In the genomic region with DNA sequence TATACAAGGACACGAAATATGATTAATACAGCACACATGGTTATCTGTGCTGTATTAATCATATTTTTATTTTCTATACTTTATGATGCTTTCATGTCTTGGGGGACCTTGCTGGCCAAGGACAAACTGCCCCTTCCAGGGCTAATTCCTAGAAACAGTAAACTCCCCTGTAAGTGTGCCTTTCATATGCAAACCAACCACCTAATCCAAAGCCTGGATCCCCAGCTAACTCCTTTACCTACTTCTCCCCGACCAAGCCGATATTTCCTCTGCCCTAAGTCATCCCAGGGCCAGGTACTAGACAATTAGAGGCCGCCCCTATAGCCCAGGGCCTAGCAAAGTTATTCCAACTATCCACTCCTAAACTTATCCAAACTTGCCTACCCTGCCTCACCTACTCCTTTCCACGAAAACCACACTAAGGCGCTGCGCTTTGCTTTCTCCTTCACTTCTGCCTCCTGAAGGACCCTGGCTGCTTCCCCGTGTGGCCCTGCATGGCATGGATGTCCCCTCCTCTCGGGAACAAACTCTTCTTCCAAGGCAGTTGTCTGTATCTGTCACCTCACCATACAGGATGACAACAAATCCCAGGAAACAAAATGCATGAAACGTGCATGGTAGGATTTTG, we compare ENCODE assay signal across 19 cellular contexts. TPM values are rescaled to one million over a fixed set of nuclear protein-coding genes. Genes with fewer than 3 reads are reported as not detected.
DNase-seq lines count a peak whose midpoint lies in the region; ATAC-seq and TF ChIP-seq lines count a peak whose summit lies in the region.
"Had no signal": no experiment of that assay in that cellular context is flagged by ENCODE, and none has a peak within 500 bp of the region (broad histone marks: within the 10 kb centered on the region; RNA-seq: fewer than 3 reads in every experiment).

No MANE protein-coding gene starts in this region.

- peaks cover 1% of the 10 kb centered on the region for H4K20me1 ChIP-seq in GM23338 (replicated peaks; ENCODE audit: insufficient read depth)

- H2AFZ ChIP-seq in GM23338 = no peak overlapping the region

- peaks cover 9 to 45% of the 10 kb centered on the region in 2 donors for H3K36me3 Mint-ChIP-seq in activated naive CD4-positive, alpha-beta T cell treated with anti-CD3 and anti-CD28 coated beads, Interleukin-2, amount 50 U/mL, for 72 hours
- peaks cover 31% of the 10 kb centered on the region for H3K36me3 Mint-ChIP-seq in activated naive CD4-positive, alpha-beta T cell treated with anti-CD3 and anti-CD28 coated beads for 36 hours (ENCODE audit: low read depth)
- peaks cover 64% of the 10 kb centered on the region for H3K36me3 Mint-ChIP-seq in GM23338 (ENCODE audit: low read depth)
- peaks cover 40% of the 10 kb centered on the region for H3K36me3 Mint-ChIP-seq in activated CD4-positive, alpha-beta memory T cell treated with anti-CD3 and anti-CD28 coated beads for 36 hours
- H3K36me3 Mint-ChIP-seq in neural crest cell (ENCODE audit: low read depth) = peaks cover 10% of the 10 kb centered on the region

- no peak overlapping the region for H3K4me3 ChIP-seq in GM23338
- H3K4me3 ChIP-seq: adrenal gland, colonic mucosa had no signal

- H3K27ac ChIP-seq in GM23338 (ENCODE audit: low read depth) = no peak overlapping the region
- H3K27ac ChIP-seq: adrenal gland, colonic mucosa had no signal

- TF ChIP-seq CTCF in GM23338 (conservative IDR thresholded peaks at IDR 0.05; ENCODE audit: low read depth in 2 of 2) (no peak), neural crest cell (conservative IDR thresholded peaks at IDR 0.05) (no peak)

- ATAC-seq in activated naive CD4-positive, alpha-beta T cell treated with anti-CD3 and anti-CD28 coated beads, Interleukin-2, amount 50 U/mL, for 72 hours = no peak
- peak; percentile 20 for ATAC-seq in GM23338
- ATAC-seq in GM18867 (IDR thresholded peaks at IDR 0.05; ENCODE audit: unreplicated experiment) = no peak
- ATAC-seq: left lobe of liver, right cardiac atrium had no signal

- no peak overlapping the region for H3K4me3 Mint-ChIP-seq in activated naive CD4-positive, alpha-beta T cell treated with anti-CD3 and anti-CD28 coated beads for 36 hours
- H3K4me3 Mint-ChIP-seq in GM23338 (no peak overlapping the region; the same call in 2 of the 3 replicates), neural crest cell (no peak overlapping the region)
- H3K4me3 Mint-ChIP-seq in activated CD4-positive, alpha-beta memory T cell treated with anti-CD3 and anti-CD28 coated beads for 36 hours = no peak overlapping the region

- H3K27me3 Mint-ChIP-seq in activated naive CD4-positive, alpha-beta T cell treated with anti-CD3 and anti-CD28 coated beads for 36 hours (ENCODE audit: low read depth) = no peaks in the 10 kb centered on the region
- H3K27me3 Mint-ChIP-seq in GM23338 (ENCODE audit: insufficient read depth, low read depth, poor library complexity) (peaks cover 7% of the 10 kb centered on the region), neural crest cell (ENCODE audit: low read depth) (no peaks in the 10 kb centered on the region)
- no peaks in the 10 kb centered on the region for H3K27me3 Mint-ChIP-seq in activated CD4-positive, alpha-beta memory T cell treated with anti-CD3 and anti-CD28 coated beads for 36 hours

- H3K27ac Mint-ChIP-seq in activated naive CD4-positive, alpha-beta T cell treated with anti-CD3 and anti-CD28 coated beads, Interleukin-2, amount 50 U/mL, for 72 hours = peak overlapping the region; percentile 65 to 89
- no peak overlapping the region for H3K27ac Mint-ChIP-seq in activated naive CD4-positive, alpha-beta T cell treated with anti-CD3 and anti-CD28 coated beads for 36 hours
- peak overlapping the region; percentile 44; the same call in 1 of the 2 replicates for H3K27ac Mint-ChIP-seq in GM23338
- peak overlapping the region; percentile 10 for H3K27ac Mint-ChIP-seq in activated CD4-positive, alpha-beta memory T cell treated with anti-CD3 and anti-CD28 coated beads for 36 hours
- H3K27ac Mint-ChIP-seq in neural crest cell (ENCODE audit: unreplicated experiment) = peak overlapping the region; percentile 37

- peaks cover 45% of the 10 kb centered on the region for H3K4me1 Mint-ChIP-seq in activated naive CD4-positive, alpha-beta T cell treated with anti-CD3 and anti-CD28 coated beads for 36 hours (ENCODE audit: low read depth)
- peaks cover 32% of the 10 kb centered on the region for H3K4me1 Mint-ChIP-seq in GM23338
- peaks cover 40% of the 10 kb centered on the region for H3K4me1 Mint-ChIP-seq in activated CD4-positive, alpha-beta memory T cell treated with anti-CD3 and anti-CD28 coated beads for 36 hours (ENCODE audit: low read depth)
- no peaks in the 10 kb centered on the region for H3K4me1 Mint-ChIP-seq in neural crest cell

- no peaks in the 10 kb centered on the region for H3K9me3 Mint-ChIP-seq in activated naive CD4-positive, alpha-beta T cell treated with anti-CD3 and anti-CD28 coated beads, Interleukin-2, amount 50 U/mL, for 72 hours
- no peaks in the 10 kb centered on the region for H3K9me3 Mint-ChIP-seq in activated naive CD4-positive, alpha-beta T cell treated with anti-CD3 and anti-CD28 coated beads for 36 hours
- H3K9me3 Mint-ChIP-seq in GM23338 (no peaks in the 10 kb centered on the region; the same call in 2 of the 3 replicates), neural crest cell (no peaks in the 10 kb centered on the region)
- no peaks in the 10 kb centered on the region for H3K9me3 Mint-ChIP-seq in activated CD4-positive, alpha-beta memory T cell treated with anti-CD3 and anti-CD28 coated beads for 36 hours

- no peaks in the 10 kb centered on the region for H3F3A ChIP-seq in GM23338 (replicated peaks; ENCODE audit: low read depth)

- DNase-seq in activated naive CD4-positive, alpha-beta T cell treated with anti-CD3 and anti-CD28 coated beads, Interleukin-2, amount 50 U/mL, for 72 hours (ENCODE audit: low spot score in 2 of 2) = no peak
- DNase-seq in activated naive CD4-positive, alpha-beta T cell treated with anti-CD3 and anti-CD28 coated beads for 36 hours = no peak
- no peak for DNase-seq in GM23338 (ENCODE audit: low spot score)
- DNase-seq in activated CD4-positive, alpha-beta memory T cell treated with anti-CD3 and anti-CD28 coated beads for 36 hours = no peak
- no peak for DNase-seq in neural crest cell (ENCODE audit: low read depth, low spot score)
- no peak for DNase-seq in midbrain (lab: John Stamatoyannopoulos, UW)
- DNase-seq in NK-92 treated with Interleukin-12 subunit alpha and Interleukin-12 subunit beta, amount 100 ng/mL, for 24 hours (lab: John Stamatoyannopoulos, UW) = no peak
- DNase-seq: activated CD4-positive, CD25-positive, alpha-beta regulatory T cell; adrenal gland; colonic mucosa; NCI-H1694 treated with DMSO at 0.1 percent for 48 hours; NCI-H774; right cardiac atrium; SIG-M5; stimulated activated CD8-positive, alpha-beta memory T cell treated with anti-CD3 and anti-CD28 coated beads, Interleukin-4, amount 100 ng/mL, for 48 hours had no signal

- intact Hi-C loops in activated naive CD4-positive, alpha-beta T cell treated with anti-CD3 and anti-CD28 coated beads for 36 hours (cut with micrococcal nuclease) = no loop called here
- intact Hi-C loops in activated CD4-positive, alpha-beta memory T cell treated with anti-CD3 and anti-CD28 coated beads for 36 hours (cut with micrococcal nuclease) = no loop called here

- 0 out of 2 replicates have a peak, but pooled peaks cover 5% of the 10 kb centered on the region for H3K4me1 ChIP-seq in GM23338 (ENCODE audit: insufficient read depth)
- H3K4me1 ChIP-seq: colonic mucosa had no signal

- H3K9me2 ChIP-seq in GM23338 (ENCODE audit: insufficient read depth) = no peaks in the 10 kb centered on the region

- 0 out of 2 replicates have a peak overlapping the region, but pooled peaks have one; percentile 38 for H3K4me2 ChIP-seq in GM23338

- CTCF ChIA-PET in activated naive CD4-positive, alpha-beta T cell treated with anti-CD3 and anti-CD28 coated beads for 36 hours (lab: Charles Lee) = interaction anchor here (1.2 to 1.5 kb wide), 2 partner anchors 10 to 196 kb away, joined by 5 read pairs; no protein-coding TSS in a partner anchor
- CTCF ChIA-PET in activated CD4-positive, alpha-beta memory T cell treated with anti-CD3 and anti-CD28 coated beads for 36 hours (lab: Charles Lee) = no interaction called here

- POLR2A ChIA-PET in activated CD4-positive, alpha-beta memory T cell treated with anti-CD3 and anti-CD28 coated beads for 36 hours (lab: Charles Lee) = no interaction called here

- H3K27me3 ChIP-seq in GM23338 (ENCODE audit: insufficient read depth) = no peaks in the 10 kb centered on the region
- H3K27me3 ChIP-seq: adrenal gland, colonic mucosa had no signal

- H3K79me2 ChIP-seq in GM23338 (replicated peaks; ENCODE audit: insufficient read depth) = peaks cover 23% of the 10 kb centered on the region

- H3K36me3 ChIP-seq in GM23338 (ENCODE audit: insufficient read depth) = peaks cover 6% of the 10 kb centered on the region; the same call in 1 of the 2 replicates

RNA-seq across cellular contexts. Expression of a gene that starts 10.2 kb away (rescaled TPM):
- total RNA-seq in activated naive CD4-positive, alpha-beta T cell treated with anti-CD3 and anti-CD28 coated beads, Interleukin-2, amount 50 U/mL, for 72 hours = 10 to 100 TPM; 19.3 to 33.9 TPM
- total RNA-seq in activated naive CD4-positive, alpha-beta T cell treated with anti-CD3 and anti-CD28 coated beads for 36 hours = 10 to 100 TPM; 20.3 to 20.5 TPM
- 16.8 and 26.1 TPM in 2 replicates for total RNA-seq in GM23338 (2014; rRNA removed; shearing (Covaris generic))
- polyA plus RNA-seq in GM23338 (2016; fragmentation: Nextera tagmentation; extraction: Ambion mirVana) = 2.8 and 3.9 TPM in 2 replicates
- total RNA-seq in activated CD4-positive, alpha-beta memory T cell treated with anti-CD3 and anti-CD28 coated beads for 36 hours = 10 to 100 TPM; 19.7 to 19.9 TPM
- total RNA-seq in neural crest cell = 26.9 and 28.9 TPM in 2 replicates

RNA-seq across cellular contexts. Expression of a gene that starts 22.5 kb away (rescaled TPM):
- total RNA-seq in activated naive CD4-positive, alpha-beta T cell treated with anti-CD3 and anti-CD28 coated beads, Interleukin-2, amount 50 U/mL, for 72 hours = 10 to 100 TPM; 46.4 to 54.9 TPM
- 10 to 100 TPM; 51.6 to 53.4 TPM for total RNA-seq in activated naive CD4-positive, alpha-beta T cell treated with anti-CD3 and anti-CD28 coated beads for 36 hours
- total RNA-seq in GM23338 (2014; rRNA removed; shearing (Covaris generic)) = 26.3 and 39.7 TPM in 2 replicates
- 9.0 and 10.3 TPM in 2 replicates for polyA plus RNA-seq in GM23338 (2016; fragmentation: Nextera tagmentation; extraction: Ambion mirVana)
- 10 to 100 TPM; 50.3 to 51.4 TPM for total RNA-seq in activated CD4-positive, alpha-beta memory T cell treated with anti-CD3 and anti-CD28 coated beads for 36 hours
- total RNA-seq in neural crest cell = 44.4 and 46.8 TPM in 2 replicates

RNA-seq across cellular contexts. Expression of a gene that starts 43.4 kb away (rescaled TPM):
- total RNA-seq in activated naive CD4-positive, alpha-beta T cell treated with anti-CD3 and anti-CD28 coated beads, Interleukin-2, amount 50 U/mL, for 72 hours = 100 to 1,000 TPM in 1 of 2 donors, 10 to 100 TPM in 1; 93.0 to 152 TPM
- 10 to 100 TPM; 87.6 to 88.7 TPM for total RNA-seq in activated naive CD4-positive, alpha-beta T cell treated with anti-CD3 and anti-CD28 coated beads for 36 hours
- total RNA-seq in GM23338 (2014; rRNA removed; shearing (Covaris generic)) = 34.4 and 57.1 TPM in 2 replicates
- polyA plus RNA-seq in GM23338 (2016; fragmentation: Nextera tagmentation; extraction: Ambion mirVana) = 38.3 and 41.2 TPM in 2 replicates
- 10 to 100 TPM; 60.4 to 65.9 TPM for total RNA-seq in activated CD4-positive, alpha-beta memory T cell treated with anti-CD3 and anti-CD28 coated beads for 36 hours
- total RNA-seq in neural crest cell = 72.5 and 72.8 TPM in 2 replicates

RNA-seq across cellular contexts. Expression of a gene that starts 60.0 kb away (rescaled TPM):
- not detected for total RNA-seq in activated naive CD4-positive, alpha-beta T cell treated with anti-CD3 and anti-CD28 coated beads, Interleukin-2, amount 50 U/mL, for 72 hours
- not detected for total RNA-seq in activated naive CD4-positive, alpha-beta T cell treated with anti-CD3 and anti-CD28 coated beads for 36 hours
- total RNA-seq in GM23338 (2014; rRNA removed; shearing (Covaris generic)) = not detected in 2 replicates
- polyA plus RNA-seq in GM23338 (2016; fragmentation: Nextera tagmentation; extraction: Ambion mirVana) = not detected in 2 replicates
- not detected for total RNA-seq in activated CD4-positive, alpha-beta memory T cell treated with anti-CD3 and anti-CD28 coated beads for 36 hours
- not detected in 2 replicates for total RNA-seq in neural crest cell
- total RNA-seq: adrenal gland; left lobe of liver; right cardiac atrium; T-helper 2 cell treated with Interferon-gamma antibody and Interleukin-4, amounts not matched to agents 100 ng/mL and 5 ng/mL, for 36 hours; ureter had no signal
- polyA plus RNA-seq: right cardiac atrium had no signal
